ENCODE assay signal across 21 cellular contexts in genomic region chr1:111795401-111795800, GRCh38. TPM values are rescaled to one million over a fixed set of nuclear protein-coding genes. Genes with fewer than 3 reads are reported as not detected.
DNase-seq lines count a peak whose midpoint lies in the region; FAIRE-seq and TF ChIP-seq lines count a peak whose summit lies in the region.
"Had no signal": no experiment of that assay in that cellular context is flagged by ENCODE, and none has a peak within 500 bp of the region (broad histone marks: within the 10 kb centered on the region; RNA-seq: fewer than 3 reads in every experiment).

No MANE protein-coding gene starts in this region.

- no peak for DNase-seq in D721Med (ENCODE audit: insufficient read length, low spot score)
- peak; percentile 97 for DNase-seq in NCI-H82 treated with DMSO at 0.1 percent for 48 hours (lab: John Stamatoyannopoulos, UW; ENCODE audit: unreplicated experiment)
- peak; percentile 11 for DNase-seq in fibroblast of villous mesenchyme (ENCODE audit: low read depth)
- no peak for DNase-seq in foreskin melanocyte
- no peak for DNase-seq in T-helper 1 cell
- no peak for DNase-seq in DMS 273 (lab: John Stamatoyannopoulos, UW; ENCODE audit: unreplicated experiment)
- DNase-seq: Calu3; CD4-positive, alpha-beta T cell; CD8-positive, alpha-beta memory T cell; COR-L47; DMS 273 treated with DMSO at 0.1 percent for 48 hours; DMS79; EL; GDM1; H9; HFFc6 had no signal

- FAIRE-seq in D721Med (lab: Jason Lieb, UNC) = peak; percentile 16
- FAIRE-seq: GM12878, GM18507 had no signal

- H3K4me3 ChIP-seq in fibroblast of villous mesenchyme (ENCODE audit: low read depth, low read length) = no peak overlapping the region
- H3K4me3 ChIP-seq: BLaER1, GM12878, GM23338 had no signal

- TF ChIP-seq CTCF in D721Med (IDR thresholded peaks at IDR 0.05; ENCODE audit: insufficient read depth, missing control alignments) (no peak), fibroblast of villous mesenchyme (IDR thresholded peaks at IDR 0.05; ENCODE audit: insufficient read depth, low read depth, low read length) (no peak)

RNA-seq across cellular contexts. Expression of gene DDX20, which starts 39.7 kb away (rescaled TPM):
- total RNA-seq in fibroblast of villous mesenchyme = 17.1 and 30.7 TPM in 2 replicates

RNA-seq across cellular contexts. Expression of gene INKA2, which starts 56.2 kb away (rescaled TPM):
- total RNA-seq in fibroblast of villous mesenchyme = 4.3 and 4.5 TPM in 2 replicates
- total RNA-seq: A172, Calu3 had no signal

Comparison
In these comparisons a context has a peak if more than half of its experiments do, and no peak if none do; other contexts are left out.
1. DNase-seq: peak in NCI-H82 treated with DMSO at 0.1 percent for 48 hours (single experiment) and fibroblast of villous mesenchyme (single experiment); none in D721Med (single experiment), foreskin melanocyte (single experiment), T-helper 1 cell (0 of 5) and DMS 273 (single experiment).